In genomic region chr3:13895155-13896105, GRCh38 we compare ENCODE assay signal across 7 cellular contexts. TPM values are rescaled to one million over a fixed set of nuclear protein-coding genes. Genes with fewer than 3 reads are reported as not detected.
A peak's percentile ranks its signal among the peaks of the same experiment; 100 is the strongest.
DNase-seq lines count a peak whose midpoint lies in the region; ATAC-seq and TF ChIP-seq lines count a peak whose summit lies in the region.

No MANE protein-coding gene starts in this region.

- H3K36me3 ChIP-seq in spleen = peaks cover 0 to 3% (median 0%) of the 10 kb centered on the region in 6 donors

- peak overlapping the region; percentile 81 for H3K4me3 Mint-ChIP-seq in central memory CD8-positive, alpha-beta T cell

- H3K27me3 Mint-ChIP-seq in central memory CD8-positive, alpha-beta T cell = no peaks in the 10 kb centered on the region

- 2 to 5% (median 2%) methylated on average over 69 to 86 of the region's 86 CpGs for WGBS in spleen, 5 donors

- H3K9me3 ChIP-seq in spleen = peaks cover 0 to 35% (median 13%) of the 10 kb centered on the region in 8 donors

- TF ChIP-seq POLR2A in spleen (IDR thresholded peaks at IDR 0.05) = no peak

- H3K27ac ChIP-seq in spleen = peak overlapping the region; percentile 43 to 86 (median 82)

- peaks cover 10% of the 10 kb centered on the region for H3K9me3 Mint-ChIP-seq in central memory CD8-positive, alpha-beta T cell

- peak overlapping the region; percentile 89 for H3K27ac Mint-ChIP-seq in central memory CD8-positive, alpha-beta T cell (ENCODE audit: low read depth)

- ATAC-seq in GM18499 (IDR thresholded peaks at IDR 0.05; ENCODE audit: insufficient read depth, unreplicated experiment) = peak; percentile 80
- ATAC-seq in HG02763 (IDR thresholded peaks at IDR 0.05; ENCODE audit: unreplicated experiment) = peak; percentile 97
- ATAC-seq in activated CD4-positive, CD25-positive, alpha-beta regulatory T cell treated with anti-CD3 and anti-CD28 coated beads, Interleukin-2, amount 50 U/mL, for 24 hours = peak; percentile 99
- peak; percentile 99 for ATAC-seq in central memory CD8-positive, alpha-beta T cell (replicated peaks; ENCODE audit: extremely low read depth, poor library complexity, severe bottlenecking)

- peaks cover 18% of the 10 kb centered on the region for H3K4me1 Mint-ChIP-seq in central memory CD8-positive, alpha-beta T cell

- peak overlapping the region; percentile 39 to 74 (median 50) for H3K4me3 ChIP-seq in spleen

- H3K4me1 ChIP-seq in spleen = peaks cover 7 to 36% (median 26%) of the 10 kb centered on the region in 6 donors

- intact Hi-C loops in spleen (cut with DNase I; ENCODE audit: low total_unique reads) = loop anchor here (10.0 kb wide), 2 partner anchors 229 to 569 kb away; partner anchors contain the start of genes CHCHD4 and TMEM43

- no peak for TF ChIP-seq CTCF in spleen (IDR thresholded peaks at IDR 0.05 in 8 of 11, conservative IDR thresholded peaks at IDR 0.05 in 3 of 11)

- peaks cover 4% of the 10 kb centered on the region for H3K36me3 Mint-ChIP-seq in central memory CD8-positive, alpha-beta T cell (ENCODE audit: insufficient read depth)

- peaks cover 0 to 20% (median 0%) of the 10 kb centered on the region in 7 donors for H3K27me3 ChIP-seq in spleen (replicated peaks in 1 of 7)

- DNase-seq in NCI-H146 treated with DMSO at 0.1 percent for 48 hours (lab: John Stamatoyannopoulos, UW; ENCODE audit: unreplicated experiment) (peak; percentile 25), iris pigment epithelial cell (ENCODE audit: low read depth) (peak; percentile 89), spleen (peak; percentile 97)
- DNase-seq in central memory CD8-positive, alpha-beta T cell (ENCODE audit: low spot score in 2 of 2) = peak; percentile 92 to 94

RNA-seq across cellular contexts. Expression of gene WNT7A, which starts 15.6 kb away (rescaled TPM):
- 1 to 10 TPM; 1.4 to 6.3 (median 2.4) TPM for total RNA-seq in spleen
- 1 to 10 TPM in 1 of 3 donors, under 1 TPM in 2; 0.52 to 1.1 (median 0.59) TPM for polyA plus RNA-seq in spleen

Comparison
In these comparisons a context has a peak if more than half of its experiments do, and no peak if none do; other contexts are left out.
1. Peak in every context shown above with its lines: DNase-seq, ATAC-seq, H3K4me3 ChIP-seq and H3K27ac ChIP-seq.
2. DNase-seq: peak in every context shown above with its lines; median percentile 97 in spleen; 93 in central memory CD8-positive, alpha-beta T cell; 89 in iris pigment epithelial cell; 25 in NCI-H146 treated with DMSO at 0.1 percent for 48 hours.